1 cellular context compared by ENCODE assay signal in genomic region chr17:8250101-8250500, GRCh38.
TF ChIP-seq lines count a peak whose summit lies in the region.

No MANE protein-coding gene starts in this region.

TF ChIP-seq in endothelial cell of umbilical vein, 7 proteins besides CTCF, POLR2A, EP300 and RAD21:
- TF ChIP-seq EZH2 (IDR thresholded peaks at IDR 0.05; ENCODE audit: borderline replicate concordance, low read depth, low read length, severe bottlenecking) = no peak
- TF ChIP-seq FOS (IDR thresholded peaks at IDR 0.05; ENCODE audit: borderline replicate concordance, insufficient read depth, low read length) = no peak
- no peak for TF ChIP-seq GATA2 (IDR thresholded peaks at IDR 0.05; ENCODE audit: insufficient read depth, insufficient read length, low read depth, low read length)
- no peak for TF ChIP-seq JUN (IDR thresholded peaks at IDR 0.05; ENCODE audit: borderline replicate concordance, insufficient read depth, insufficient read length, low read depth)
- TF ChIP-seq MYC (IDR thresholded peaks at IDR 0.05; ENCODE audit: low read depth, low read length) = no peak
